ENCODE assay signal across 23 cellular contexts in the genomic region with DNA sequence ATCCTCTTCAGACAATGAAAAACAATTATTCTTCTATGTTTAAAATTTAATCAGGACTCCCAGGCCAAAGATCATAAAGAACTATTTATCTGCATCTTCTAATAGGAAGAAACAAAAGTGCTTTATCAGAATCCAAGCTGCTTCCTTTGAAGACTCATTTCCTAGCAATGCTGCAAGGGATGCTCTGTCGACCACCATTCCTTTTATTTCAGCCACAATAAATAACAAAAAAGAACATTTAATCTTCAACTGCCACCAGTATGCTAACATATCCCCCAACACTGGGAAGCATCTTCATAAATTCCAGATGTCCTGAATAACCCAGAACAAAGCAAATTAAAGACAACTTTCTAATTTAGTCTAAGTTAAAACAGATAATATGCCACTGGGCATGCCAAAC.
"Had no signal": no experiment of that assay in that cellular context is flagged by ENCODE, and none has a peak within 500 bp of the region (broad histone marks: within the 10 kb centered on the region; RNA-seq: fewer than 3 reads in every experiment).

No MANE protein-coding gene starts in this region.

- H3K27me3 ChIP-seq: adrenal gland, MG63 had no signal

- H3K27me3 Mint-ChIP-seq: activated CD4-positive, alpha-beta memory T cell treated with anti-CD3 and anti-CD28 coated beads for 36 hours; activated CD4-positive, alpha-beta T cell treated with anti-CD3 and anti-CD28 coated beads, Interleukin-2, amount 10 ng/mL, durations not matched to agents 7 days and 5 days; activated naive CD8-positive, alpha-beta T cell treated with anti-CD3 and anti-CD28 coated beads, Interleukin-2, amount 10 ng/mL, durations not matched to agents 7 days and 5 days; brain had no signal

- H3K4me3 Mint-ChIP-seq: activated CD4-positive, alpha-beta memory T cell treated with anti-CD3 and anti-CD28 coated beads for 36 hours; activated CD4-positive, alpha-beta T cell treated with anti-CD3 and anti-CD28 coated beads, Interleukin-2, amount 10 ng/mL, durations not matched to agents 7 days and 5 days; activated naive CD8-positive, alpha-beta T cell treated with anti-CD3 and anti-CD28 coated beads, Interleukin-2, amount 10 ng/mL, durations not matched to agents 7 days and 5 days; brain had no signal

- H3K4me3 ChIP-seq: adrenal gland, MG63 had no signal

- FAIRE-seq: astrocyte had no signal

- H3K27ac ChIP-seq: adrenal gland, VCaP had no signal

- H3K27ac Mint-ChIP-seq: activated CD4-positive, alpha-beta memory T cell treated with anti-CD3 and anti-CD28 coated beads for 36 hours; activated CD4-positive, alpha-beta T cell treated with anti-CD3 and anti-CD28 coated beads, Interleukin-2, amount 10 ng/mL, durations not matched to agents 7 days and 5 days; activated naive CD8-positive, alpha-beta T cell treated with anti-CD3 and anti-CD28 coated beads, Interleukin-2, amount 10 ng/mL, durations not matched to agents 7 days and 5 days; brain had no signal

- H3K9me3 ChIP-seq: adrenal gland, MG63 had no signal

- DNase-seq: activated CD4-positive, alpha-beta memory T cell treated with anti-CD3 and anti-CD28 coated beads for 36 hours; activated CD4-positive, alpha-beta T cell treated with anti-CD3 and anti-CD28 coated beads, Interleukin-2, amount 10 ng/mL, durations not matched to agents 7 days and 5 days; activated CD4-positive, CD25-positive, alpha-beta regulatory T cell; activated CD8-positive, alpha-beta memory T cell treated with anti-CD3 and anti-CD28 coated beads for 24 hours; activated naive CD4-positive, alpha-beta T cell treated with anti-CD3 and anti-CD28 coated beads, Interleukin-2, amount 50 U/mL, for 16 hours; activated naive CD8-positive, alpha-beta T cell treated with anti-CD3 and anti-CD28 coated beads, Interleukin-2, amount 10 ng/mL, durations not matched to agents 7 days and 5 days; activated T-cell treated with anti-CD3 and anti-CD28 coated beads, Interleukin-2, amount 50 U/mL, for 48 hours; adrenal gland; MG63; MV-4-11; NCI-H1092 treated with DMSO at 0.1 percent for 48 hours; NCI-H1417 treated with DMSO at 0.1 percent for 48 hours; NCI-H1694; NCI-H2029; NCI-H345; NCI-H510A; NCI-H526 treated with DMSO at 0.1 percent for 48 hours; NCI-H82; SIG-M5; T-helper 1 cell had no signal

- H3K4me1 Mint-ChIP-seq: activated CD4-positive, alpha-beta T cell treated with anti-CD3 and anti-CD28 coated beads, Interleukin-2, amount 10 ng/mL, durations not matched to agents 7 days and 5 days; activated naive CD8-positive, alpha-beta T cell treated with anti-CD3 and anti-CD28 coated beads, Interleukin-2, amount 10 ng/mL, durations not matched to agents 7 days and 5 days had no signal

- H3K9me3 Mint-ChIP-seq: activated CD4-positive, alpha-beta memory T cell treated with anti-CD3 and anti-CD28 coated beads for 36 hours; activated CD4-positive, alpha-beta T cell treated with anti-CD3 and anti-CD28 coated beads, Interleukin-2, amount 10 ng/mL, durations not matched to agents 7 days and 5 days; activated naive CD8-positive, alpha-beta T cell treated with anti-CD3 and anti-CD28 coated beads, Interleukin-2, amount 10 ng/mL, durations not matched to agents 7 days and 5 days; brain had no signal
